In the genomic region with DNA sequence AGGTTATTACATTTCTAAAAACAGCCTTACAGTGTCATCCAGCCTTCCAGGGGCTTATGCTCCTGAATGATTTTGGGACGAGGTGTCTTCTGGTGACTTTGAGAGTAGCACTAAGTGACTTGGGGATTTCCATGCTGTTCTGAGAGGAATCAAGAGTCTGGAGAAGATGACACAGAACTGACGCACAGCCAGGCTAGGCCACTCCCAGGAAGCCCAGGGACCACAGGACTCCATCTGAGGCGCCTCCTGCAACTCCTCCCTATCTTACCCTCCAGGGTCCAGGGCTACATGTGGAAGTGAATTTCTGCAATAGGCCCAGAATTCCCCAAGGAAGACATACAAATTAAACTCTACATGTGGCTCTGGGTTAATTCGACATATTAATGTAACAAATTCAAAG, we compare ENCODE assay signal across 9 cellular contexts.
A peak's percentile ranks its signal among the peaks of the same experiment; 100 is the strongest.
DNase-seq lines count a peak whose midpoint lies in the region; ATAC-seq and TF ChIP-seq lines count a peak whose summit lies in the region.
"Had no signal": no experiment of that assay in that cellular context is flagged by ENCODE, and none has a peak within 500 bp of the region (broad histone marks: within the 10 kb centered on the region; RNA-seq: fewer than 3 reads in every experiment).

No MANE protein-coding gene starts in this region.

- TF ChIP-seq CTCF in epithelial cell of esophagus (IDR thresholded peaks at IDR 0.05; ENCODE audit: insufficient read depth, low read depth, low read length, missing control alignments) (no peak), endodermal cell (conservative IDR thresholded peaks at IDR 0.05) (no peak)

- H3K4me1 Mint-ChIP-seq in T-helper 17 cell (peaks cover 2% of the 10 kb centered on the region), endodermal cell (no peaks in the 10 kb centered on the region)

- no peaks in the 10 kb centered on the region for H3K36me3 ChIP-seq in endodermal cell (ENCODE audit: control insufficient read depth, insufficient read depth, low read length)
- H3K36me3 ChIP-seq: stomach had no signal

- H3K4me3 ChIP-seq in epithelial cell of esophagus (ENCODE audit: low read length) (no peak overlapping the region), endodermal cell (ENCODE audit: low read length) (no peak overlapping the region)
- H3K4me3 ChIP-seq: stomach had no signal

- H3K4me3 Mint-ChIP-seq in T-helper 17 cell (no peak overlapping the region), endodermal cell (no peak overlapping the region)

- H3K27me3 Mint-ChIP-seq in T-helper 17 cell, result no peaks in the 10 kb centered on the region
- peaks cover 13% of the 10 kb centered on the region for H3K27me3 Mint-ChIP-seq in endodermal cell (ENCODE audit: insufficient read depth)

- H3K9me3 Mint-ChIP-seq in endodermal cell, result no peaks in the 10 kb centered on the region

- ATAC-seq in T-helper 17 cell (peak; percentile 98), GM18861 (IDR thresholded peaks at IDR 0.05; ENCODE audit: unreplicated experiment) (no peak)

- H3K27me3 ChIP-seq in endodermal cell (ENCODE audit: control insufficient read depth, insufficient read depth, low read length, poor library complexity, severe bottlenecking), result no peaks in the 10 kb centered on the region
- H3K27me3 ChIP-seq: stomach had no signal

- H3K4me1 ChIP-seq in endodermal cell (ENCODE audit: control insufficient read depth, insufficient read depth, low read length), result no peaks in the 10 kb centered on the region
- H3K4me1 ChIP-seq: stomach had no signal

- no peak overlapping the region for H3K9ac ChIP-seq in endodermal cell (ENCODE audit: extremely low read depth, low read length, poor library complexity, severe bottlenecking)

- H3K9me3 ChIP-seq in T-helper 17 cell (ENCODE audit: control insufficient read depth, low read length, poor library complexity, severe bottlenecking) (no peaks in the 10 kb centered on the region), endodermal cell (ENCODE audit: control insufficient read depth, low read length) (no peaks in the 10 kb centered on the region)
- H3K9me3 ChIP-seq: stomach had no signal

- H3K27ac ChIP-seq in endodermal cell (ENCODE audit: low read depth, low read length), result no peak overlapping the region
- H3K27ac ChIP-seq: stomach had no signal

- peak; percentile 15 to 31 for DNase-seq in activated CD4-positive, alpha-beta T cell treated with anti-CD3 and anti-CD28 coated beads for 24 hours (ENCODE audit: low read depth in 2 of 2)
- DNase-seq in activated CD4-positive, alpha-beta T cell treated with anti-CD3 and anti-CD28 coated beads for 1 hour, result no peak
- DNase-seq in T-helper 17 cell, result peak in 1 of 3 donors; percentile 5
- peak; percentile 71 for DNase-seq in epithelial cell of esophagus (ENCODE audit: low read depth)
- peak; percentile 18 for DNase-seq in stimulated activated CD8-positive, alpha-beta memory T cell treated with anti-CD3 and anti-CD28 coated beads, Interleukin-4, amount 100 ng/mL, for 24 hours (ENCODE audit: low read depth)
- no peak for DNase-seq in SKM-1 treated with dmso at 0.1 percent for 144 hours (lab: John Stamatoyannopoulos, UW; ENCODE audit: unreplicated experiment)
- no peak for DNase-seq in endodermal cell
- DNase-seq: stomach had no signal

- 70% methylated on average over 4 of the region's 4 CpGs; no CpG with 5 or more reads in 1 of the 2 experiments for WGBS in endodermal cell (ENCODE audit: insufficient coverage in 1 of 2, insufficient read length in 1 of 2), 2 experiments

- H3K27ac Mint-ChIP-seq in T-helper 17 cell (no peak overlapping the region), endodermal cell (no peak overlapping the region)

- H3K36me3 Mint-ChIP-seq in T-helper 17 cell (ENCODE audit: low read depth), result peaks cover 2% of the 10 kb centered on the region
- H3K36me3 Mint-ChIP-seq in endodermal cell (ENCODE audit: low read depth), result no peaks in the 10 kb centered on the region

Comparison
In these comparisons a context has a peak if more than half of its experiments do, and no peak if none do; other contexts are left out.
1. DNase-seq: peak in activated CD4-positive, alpha-beta T cell treated with anti-CD3 and anti-CD28 coated beads for 24 hours (2 of 2), epithelial cell of esophagus (single experiment) and stimulated activated CD8-positive, alpha-beta memory T cell treated with anti-CD3 and anti-CD28 coated beads, Interleukin-4, amount 100 ng/mL, for 24 hours (single experiment); none in activated CD4-positive, alpha-beta T cell treated with anti-CD3 and anti-CD28 coated beads for 1 hour (single experiment), SKM-1 treated with dmso at 0.1 percent for 144 hours (single experiment) and endodermal cell (single experiment).